In genomic region chr1:100734716-100735115, GRCh38 we compare ENCODE assay signal across 12 cellular contexts. TPM values are rescaled to one million over a fixed set of nuclear protein-coding genes. Genes with fewer than 3 reads are reported as not detected.
DNase-seq lines count a peak whose midpoint lies in the region; ATAC-seq, FAIRE-seq and TF ChIP-seq lines count a peak whose summit lies in the region.
"Had no signal": no experiment of that assay in that cellular context is flagged by ENCODE, and none has a peak within 500 bp of the region (broad histone marks: within the 10 kb centered on the region; RNA-seq: fewer than 3 reads in every experiment).

No MANE protein-coding gene starts in this region.

- no peak overlapping the region for H3K56ac ChIP-seq in mesendoderm (ENCODE audit: low read length)

- H3K9ac ChIP-seq in mammary epithelial cell (ENCODE audit: insufficient read depth, low read length) (no peak overlapping the region), mesendoderm (ENCODE audit: low read length) (no peak overlapping the region)

- H3K27me3 Mint-ChIP-seq in MCF 10A (ENCODE audit: insufficient read depth, unreplicated experiment) (no peaks in the 10 kb centered on the region), brain (no peaks in the 10 kb centered on the region), natural killer cell (ENCODE audit: low read depth in 2 of 2) (peaks cover 0 to 42% of the 10 kb centered on the region in 2 donors)

- no peak overlapping the region for H2BK120ac ChIP-seq in mesendoderm (ENCODE audit: low read depth, low read length)

- no peak for TF ChIP-seq CTCF in mammary epithelial cell (conservative IDR thresholded peaks at IDR 0.05 in 1 of 2, IDR thresholded peaks at IDR 0.05 in 1 of 2; ENCODE audit: extremely low read depth in 1 of 2, insufficient read depth in 1 of 2, low read depth in 1 of 2, low read length in 2 of 2)
- TF ChIP-seq CTCF in MCF 10A (IDR thresholded peaks at IDR 0.05; ENCODE audit: unreplicated experiment), result no peak
- TF ChIP-seq CTCF in brain (conservative IDR thresholded peaks at IDR 0.05), result no peak
- no peak for TF ChIP-seq CTCF in natural killer cell (IDR thresholded peaks at IDR 0.05)

- H3K36me3 Mint-ChIP-seq in MCF 10A (ENCODE audit: insufficient read depth, unreplicated experiment) (peaks cover 5% of the 10 kb centered on the region), brain (peaks cover 23% of the 10 kb centered on the region), natural killer cell (no peaks in the 10 kb centered on the region)

- H3K4me1 Mint-ChIP-seq in MCF 10A (ENCODE audit: insufficient read depth, unreplicated experiment) (no peaks in the 10 kb centered on the region), brain (peaks cover 47% of the 10 kb centered on the region), natural killer cell (no peaks in the 10 kb centered on the region)

- H2AFZ ChIP-seq in mammary epithelial cell (ENCODE audit: low read depth, low read length), result no peak overlapping the region

- no peak overlapping the region for H2BK15ac ChIP-seq in mesendoderm (replicated peaks; ENCODE audit: low read depth)

- no peaks in the 10 kb centered on the region for H3K9me3 ChIP-seq in mammary epithelial cell (replicated peaks; ENCODE audit: insufficient read depth, low read length)
- H3K9me3 ChIP-seq: breast epithelium, heart left ventricle had no signal

- H3K27me3 ChIP-seq in mammary epithelial cell (ENCODE audit: insufficient read depth, low read length), result no peaks in the 10 kb centered on the region
- no peaks in the 10 kb centered on the region for H3K27me3 ChIP-seq in mesendoderm (ENCODE audit: insufficient read depth, low read length, poor library complexity)
- H3K27me3 ChIP-seq: breast epithelium, heart left ventricle had no signal

- H4K5ac ChIP-seq in mesendoderm (ENCODE audit: low read length), result no peak overlapping the region

- BruUV-seq in mammary epithelial cell (replicated peaks; lab: Mats Ljungman, UMichigan) (no TSS peak), MCF 10A (replicated peaks; lab: Mats Ljungman, UMichigan) (no TSS peak)

- H3K4me3 ChIP-seq in mammary epithelial cell (replicated peaks in 1 of 3; ENCODE audit: insufficient read depth in 1 of 3, low read depth in 2 of 3, low read length in 3 of 3) (no peak overlapping the region), mesendoderm (ENCODE audit: low read length) (no peak overlapping the region)
- H3K4me3 ChIP-seq: breast epithelium, heart left ventricle had no signal

- no peak for FAIRE-seq in urothelium cell line (lab: Jason Lieb, UNC)

- H3K79me1 ChIP-seq in mesendoderm (ENCODE audit: low read length), result no peaks in the 10 kb centered on the region

- 94% methylated on average over 2 of the region's 2 CpGs for WGBS in mammary epithelial cell (ENCODE audit: low coverage, missing lambda C conversion rate)
- no CpG with 5 or more reads among the region's 2 CpGs for WGBS in mesendoderm (ENCODE audit: extremely low coverage, insufficient coverage, low lambda C conversion rate)

- H3K27ac Mint-ChIP-seq in MCF 10A (ENCODE audit: low read depth, unreplicated experiment) (no peak overlapping the region), brain (peak overlapping the region in 4 of 5 experiments; percentile 40 to 88 (median 62)), natural killer cell (no peak overlapping the region)

- POLR2A ChIA-PET in MCF 10A (lab: Yijun Ruan, JAX), result no interaction called here

- H4K8ac ChIP-seq in mesendoderm (ENCODE audit: low read depth, low read length), result no peak overlapping the region

- H3K4me1 ChIP-seq in mammary epithelial cell (ENCODE audit: insufficient read depth, low read length) (no peaks in the 10 kb centered on the region), mesendoderm (ENCODE audit: control insufficient read depth, low read depth, low read length) (no peaks in the 10 kb centered on the region)

- H3K9me3 Mint-ChIP-seq in MCF 10A (ENCODE audit: unreplicated experiment) (no peaks in the 10 kb centered on the region), brain (no peaks in the 10 kb centered on the region), natural killer cell (no peaks in the 10 kb centered on the region)

- H3K36me3 ChIP-seq in mammary epithelial cell (ENCODE audit: insufficient read depth, low read length) (no peaks in the 10 kb centered on the region), mesendoderm (ENCODE audit: control insufficient read depth, insufficient read depth, low read length) (no peaks in the 10 kb centered on the region)
- H3K36me3 ChIP-seq: breast epithelium had no signal

- no peaks in the 10 kb centered on the region for H4K20me1 ChIP-seq in mammary epithelial cell (ENCODE audit: insufficient read depth, low read length)

- DNase-seq in mammary epithelial cell (peak; percentile 11), MCF 10A (ENCODE audit: unreplicated experiment) (no peak), kidney glomerular epithelial cell (lab: John Stamatoyannopoulos, UW) (peak; percentile 53), urothelium cell line (ENCODE audit: low spot score) (peak; percentile 17), mesendoderm (no peak), natural killer cell (no peak)
- no peak for DNase-seq in stimulated activated CD8-positive, alpha-beta memory T cell treated with anti-CD3 and anti-CD28 coated beads, Interleukin-4, amount 100 ng/mL, for 48 hours
- DNase-seq: heart left ventricle, NCI-H187 had no signal

- in situ Hi-C loops in mammary epithelial cell (cut with MboI; ENCODE audit: low sequenced_read_pairs in 2 of 2), result no loop called here

- no peak overlapping the region for H3K27ac ChIP-seq in mammary epithelial cell (ENCODE audit: insufficient read depth, low read depth, low read length)
- H3K27ac ChIP-seq in mesendoderm (ENCODE audit: low read depth, low read length), result no peak overlapping the region
- H3K27ac ChIP-seq: 22Rv1 had no signal

- dilution Hi-C loops in mammary epithelial cell (cut with HindIII; ENCODE audit: low sequenced_read_pairs), result no loop called here

- no peak overlapping the region for H2BK5ac ChIP-seq in mesendoderm (ENCODE audit: low read length)

- ATAC-seq in natural killer cell, result no peak

- H3K23ac ChIP-seq in mesendoderm (ENCODE audit: low read length), result no peak overlapping the region

- intact Hi-C loops in mammary epithelial cell (cut with micrococcal nuclease) (no loop called here), MCF 10A (cut with micrococcal nuclease) (no loop called here), natural killer cell (cut with micrococcal nuclease) (no loop called here)

- H3K4ac ChIP-seq in mesendoderm (ENCODE audit: low read depth, low read length), result no peak overlapping the region

- no peak overlapping the region for H3K4me2 ChIP-seq in mammary epithelial cell (ENCODE audit: insufficient read depth, low read depth, low read length)
- H3K4me2 ChIP-seq in mesendoderm (ENCODE audit: low read length), result no peak overlapping the region

- H2AK5ac ChIP-seq in mesendoderm (ENCODE audit: low read length), result no peak overlapping the region

- H3K4me3 Mint-ChIP-seq in MCF 10A (ENCODE audit: unreplicated experiment), result no peak overlapping the region
- peak overlapping the region in 2 of 5 experiments; percentile 36 to 41 for H3K4me3 Mint-ChIP-seq in brain
- H3K4me3 Mint-ChIP-seq in natural killer cell, result no peak overlapping the region

- no peaks in the 10 kb centered on the region for H3K79me2 ChIP-seq in mammary epithelial cell (ENCODE audit: insufficient read depth, low read length)
- no peaks in the 10 kb centered on the region for H3K79me2 ChIP-seq in mesendoderm (ENCODE audit: control insufficient read depth, insufficient read depth, low read length)

- H3K18ac ChIP-seq in mesendoderm (ENCODE audit: low read length), result no peak overlapping the region

- CTCF ChIA-PET in mammary epithelial cell (lab: Charles Lee; ENCODE audit: low non-redundant PET), result interaction anchor here (0.6 kb wide), 1 partner anchor 159 kb away, joined by 4 read pairs; no protein-coding TSS in a partner anchor
- CTCF ChIA-PET in MCF 10A (lab: Yijun Ruan, JAX), result interaction anchor here (0.6 kb wide), 1 partner anchor 575 kb away, joined by 3 read pairs; no protein-coding TSS in a partner anchor

RNA-seq across cellular contexts. Expression of gene VCAM1, which starts 15.2 kb away (rescaled TPM):
- total RNA-seq in mammary epithelial cell (under 1 TPM in 1 of 2 donors, not detected in 1; 0.17 TPM), MCF 10A (2022) (not detected in 2 replicates), natural killer cell (under 1 TPM in 2 of 3 donors, not detected in 1; 0.12 to 0.15 TPM)
- polyA plus RNA-seq in mammary epithelial cell (not detected), brain (ENCODE audit: insufficient read depth, low read depth, low replicate concordance) (2.8 TPM)
- not detected for polyA minus RNA-seq in mammary epithelial cell
- 0.01 TPM for polyA plus RNA-seq in mesendoderm (2013, experiment 1 of 2)
- not detected for polyA plus RNA-seq in mesendoderm (2013, experiment 2 of 2)

Comparison
In these comparisons a context has a peak if more than half of its experiments do, and no peak if none do; other contexts are left out.
1. DNase-seq: peak in mammary epithelial cell (single experiment), kidney glomerular epithelial cell (single experiment) and urothelium cell line (single experiment); none in MCF 10A (single experiment), mesendoderm (single experiment), natural killer cell (single experiment) and stimulated activated CD8-positive, alpha-beta memory T cell treated with anti-CD3 and anti-CD28 coated beads, Interleukin-4, amount 100 ng/mL, for 48 hours (single experiment).
2. H3K27ac Mint-ChIP-seq: peak in brain (4 of 5); none in MCF 10A (single experiment) and natural killer cell (0 of 2).